Comparison of ENCODE assay signal across 8 cellular contexts in genomic region chr11:2892215-2893020, GRCh38. TPM values are rescaled to one million over a fixed set of nuclear protein-coding genes. Genes with fewer than 3 reads are reported as not detected.
DNase-seq lines count a peak whose midpoint lies in the region; ATAC-seq, FAIRE-seq and TF ChIP-seq lines count a peak whose summit lies in the region.

No MANE protein-coding gene starts in this region.

- peak; percentile 58 for DNase-seq in AG08395 (ENCODE audit: low spot score)
- peak; percentile 83 for DNase-seq in GM20000 (ENCODE audit: low spot score)
- peak; percentile 38 for DNase-seq in NCI-H226
- peak; percentile 80 for DNase-seq in activated CD4-positive, alpha-beta memory T cell treated with anti-CD3 and anti-CD28 coated beads for 36 hours
- peak; percentile 59 to 91 for DNase-seq in H1 (ENCODE audit: low read depth in 1 of 2, low spot score in 2 of 2)
- peak; percentile 50 to 83 for DNase-seq in mesothelial cell of epicardium (ENCODE audit: low spot score in 2 of 2, unreplicated experiment in 2 of 2)
- DNase-seq in stimulated activated naive CD8-positive, alpha-beta T cell treated with anti-CD3 and anti-CD28 coated beads, Interleukin-15, Interleukin-2, amounts not matched to agents 100 U/mL and 50 U/mL, for 24 hours, result peak; percentile 76

- H4K8ac ChIP-seq in H1 (ENCODE audit: extremely low read depth, insufficient read depth, low read length), result peak overlapping the region; percentile 98

- peak overlapping the region; percentile 98 for H2BK20ac ChIP-seq in H1 (ENCODE audit: low read length)

- H3K9me3 ChIP-seq in H1 (ENCODE audit: insufficient read depth in 2 of 2, low read depth in 1 of 2, low read length in 1 of 2), result peaks cover 0 to 4% of the 10 kb centered on the region in 2 experiments; a peak in 1 of 4 replicates

- peaks cover 0 to 20% (median 15%) of the 10 kb centered on the region in 4 experiments; a peak in 6 of 7 replicates for H3K4me1 ChIP-seq in H1 (replicated peaks in 1 of 4; ENCODE audit: control insufficient read depth in 3 of 4, insufficient read depth in 4 of 4, low read length in 3 of 4)

- H3K18ac ChIP-seq in H1 (ENCODE audit: extremely low read depth, low read length), result peak overlapping the region; percentile 100

- no peak; a peak in 1 of 3 replicates for TF ChIP-seq POLR2A in H1 (IDR thresholded peaks at IDR 0.05; ENCODE audit: control extremely low read depth in 1 of 2, low read depth in 2 of 2, low read length in 2 of 2)

- H3K4me2 ChIP-seq in H1 (ENCODE audit: insufficient read depth in 1 of 2, low read depth in 2 of 2, low read length in 2 of 2), result peak overlapping the region; percentile 67 to 68

- no peaks in the 10 kb centered on the region for H3K36me3 Mint-ChIP-seq in activated CD4-positive, alpha-beta memory T cell treated with anti-CD3 and anti-CD28 coated beads for 36 hours
- no peaks in the 10 kb centered on the region for H3K36me3 Mint-ChIP-seq in mesothelial cell of epicardium

- FAIRE-seq in H1 (lab: Jason Lieb, UNC), result no peak

- H3K9ac ChIP-seq in H1 (replicated peaks in 1 of 4; ENCODE audit: extremely low read depth in 1 of 4, low read depth in 3 of 4, low read length in 3 of 4), result peak overlapping the region in 1 of 4 experiments; percentile 18; a peak in 2 of 7 replicates

- peak overlapping the region; percentile 65 for H2BK120ac ChIP-seq in H1 (replicated peaks; ENCODE audit: low read depth, low read length)

- H2BK15ac ChIP-seq in H1 (ENCODE audit: low read length), result peak overlapping the region; percentile 100; the same call in 1 of the 2 replicates

- 6% methylated on average over 29 of the region's 36 CpGs; no CpG with 5 or more reads in 1 of the 2 experiments for WGBS in H1 (ENCODE audit: extremely low coverage in 1 of 2, insufficient coverage in 1 of 2, insufficient read length in 1 of 2, insufficient replicate concordance in 2 of 2, low coverage in 1 of 2, low lambda C conversion rate in 2 of 2, missing lambda C conversion rate in 1 of 2), 2 experiments

- peak overlapping the region; percentile 84 for H3K27ac Mint-ChIP-seq in activated CD4-positive, alpha-beta memory T cell treated with anti-CD3 and anti-CD28 coated beads for 36 hours
- peak overlapping the region; percentile 72 for H3K27ac Mint-ChIP-seq in mesothelial cell of epicardium

- no peak overlapping the region; the same call in 1 of the 2 replicates for H2AFZ ChIP-seq in H1 (ENCODE audit: low read length)

- H3K79me2 ChIP-seq in H1 (ENCODE audit: control insufficient read depth in 1 of 2, insufficient read depth in 2 of 2, low read length in 2 of 2), result no peaks in the 10 kb centered on the region

- POLR2A ChIA-PET in activated CD4-positive, alpha-beta memory T cell treated with anti-CD3 and anti-CD28 coated beads for 36 hours (lab: Charles Lee), result interaction anchor here (0.6 to 1.8 kb wide), 6 partner anchors 11 to 515 kb away, joined by 3 to 9 read pairs (median 4); partner anchors contain the start of genes KCNQ1OT1 and PHLDA2
- POLR2A ChIA-PET in H1 (lab: Charles Lee; ENCODE audit: partially characterized antibody), result interaction anchor here (0.9 to 4.4 kb wide), 14 partner anchors 9 to 491 kb away, joined by 3 to 17 read pairs (median 3); partner anchors contain the start of genes KCNQ1OT1 and PHLDA2

- peak overlapping the region; percentile 83 for H3K4ac ChIP-seq in H1 (replicated peaks; ENCODE audit: insufficient read length, low read depth, low read length)

- peak; percentile 60 for ATAC-seq in stimulated activated naive CD8-positive, alpha-beta T cell treated with anti-CD3 and anti-CD28 coated beads, Interleukin-15, Interleukin-2, amounts not matched to agents 100 U/mL and 50 U/mL, for 24 hours
- ATAC-seq in GM19023 (IDR thresholded peaks at IDR 0.05; ENCODE audit: unreplicated experiment), result no peak

- peak overlapping the region; percentile 97 for H4K5ac ChIP-seq in H1 (ENCODE audit: insufficient read length, low read depth, low read length)

- intact Hi-C loops in activated CD4-positive, alpha-beta memory T cell treated with anti-CD3 and anti-CD28 coated beads for 36 hours (cut with micrococcal nuclease), result loop anchor here (1.0 to 2.0 kb wide), 3 partner anchors 38 to 464 kb away; no protein-coding TSS in a partner anchor

- no peaks in the 10 kb centered on the region for H4K20me1 ChIP-seq in H1 (replicated peaks in 1 of 2; ENCODE audit: control insufficient read depth in 1 of 2, insufficient read depth in 2 of 2, low read length in 2 of 2)

- no peak overlapping the region for H3K23ac ChIP-seq in H1 (ENCODE audit: insufficient read length)

- H3K27ac ChIP-seq in H1 (ENCODE audit: low read depth, low read length), result peak overlapping the region; percentile 72; the same call in 1 of the 2 replicates

- peak overlapping the region; percentile 97; the same call in 1 of the 2 replicates for H2BK12ac ChIP-seq in H1 (ENCODE audit: low read depth, low read length)

- 0 out of 3 replicates have a peak, but pooled peaks of 1 of the 2 experiments have one; percentile 6 for TF ChIP-seq EP300 in H1 (IDR thresholded peaks at IDR 0.05; ENCODE audit: borderline replicate concordance in 1 of 2, low read depth in 2 of 2, low read length in 2 of 2)

- peak overlapping the region; percentile 87 for H3K56ac ChIP-seq in H1 (replicated peaks; ENCODE audit: insufficient read length, low read depth, low read length)

- no peak overlapping the region for H3K14ac ChIP-seq in H1 (ENCODE audit: insufficient read length)

- H3K9me3 Mint-ChIP-seq in activated CD4-positive, alpha-beta memory T cell treated with anti-CD3 and anti-CD28 coated beads for 36 hours, result no peaks in the 10 kb centered on the region
- no peaks in the 10 kb centered on the region for H3K9me3 Mint-ChIP-seq in mesothelial cell of epicardium

- peak; percentile 90 to 94 for TF ChIP-seq RAD21 in H1 (IDR thresholded peaks at IDR 0.05 in 1 of 2, conservative IDR thresholded peaks at IDR 0.05 in 1 of 2; ENCODE audit: low read depth in 2 of 2, low read length in 2 of 2)

- H3K79me1 ChIP-seq in H1 (ENCODE audit: low read depth, low read length), result no peaks in the 10 kb centered on the region

- peak overlapping the region; percentile 25 to 52 (median 40) for H3K4me3 ChIP-seq in H1 (ENCODE audit: extremely low read depth in 1 of 4, insufficient read depth in 2 of 4, low read depth in 3 of 4, low read length in 4 of 4)

- H2AK5ac ChIP-seq in H1 (ENCODE audit: low read depth, low read length), result 0 out of 2 replicates have a peak overlapping the region, but pooled peaks have one; percentile 9

- H3K36me3 ChIP-seq in H1 (ENCODE audit: control insufficient read depth in 2 of 4, insufficient read depth in 4 of 4, low read length in 3 of 4), result no peaks in the 10 kb centered on the region

- H3K27me3 Mint-ChIP-seq in activated CD4-positive, alpha-beta memory T cell treated with anti-CD3 and anti-CD28 coated beads for 36 hours, result no peaks in the 10 kb centered on the region
- no peaks in the 10 kb centered on the region for H3K27me3 Mint-ChIP-seq in mesothelial cell of epicardium (ENCODE audit: low read depth)

- CTCF ChIA-PET in activated CD4-positive, alpha-beta memory T cell treated with anti-CD3 and anti-CD28 coated beads for 36 hours (lab: Charles Lee), result interaction anchor here (0.6 to 13.2 kb wide), 37 partner anchors 9 to 588 kb away, joined by 3 to 532 read pairs (median 4); partner anchors contain the start of genes KCNQ1OT1 and PHLDA2
- CTCF ChIA-PET in H1 (lab: Charles Lee; ENCODE audit: partially characterized antibody), result interaction anchor here (0.5 to 13.5 kb wide), 55 partner anchors 11 to 1042 kb away, joined by 3 to 521 read pairs (median 4); partner anchors contain the start of gene PHLDA2

- H4K91ac ChIP-seq in H1 (replicated peaks; ENCODE audit: insufficient read length, low read length), result peak overlapping the region; percentile 100

- H3K4me3 Mint-ChIP-seq in activated CD4-positive, alpha-beta memory T cell treated with anti-CD3 and anti-CD28 coated beads for 36 hours, result peak overlapping the region; percentile 80
- H3K4me3 Mint-ChIP-seq in mesothelial cell of epicardium, result peak overlapping the region; percentile 70

- peaks cover 10% of the 10 kb centered on the region for H3K4me1 Mint-ChIP-seq in activated CD4-positive, alpha-beta memory T cell treated with anti-CD3 and anti-CD28 coated beads for 36 hours (ENCODE audit: low read depth)
- peaks cover 17% of the 10 kb centered on the region for H3K4me1 Mint-ChIP-seq in mesothelial cell of epicardium

- TF ChIP-seq CTCF in GM20000 (IDR thresholded peaks at IDR 0.05; ENCODE audit: extremely low read depth, missing control alignments) (peak; percentile 66), H1 (IDR thresholded peaks at IDR 0.05; ENCODE audit: control extremely low read depth in 1 of 3, insufficient read depth in 1 of 3, low read depth in 1 of 3, low read length in 3 of 3) (peak in 2 of 3 experiments; percentile 92 to 93; a peak in 3 of 4 replicates), mesothelial cell of epicardium (IDR thresholded peaks at IDR 0.05; ENCODE audit: unreplicated experiment) (peak; percentile 98)

- peaks cover 0 to 23% (median 7%) of the 10 kb centered on the region in 4 experiments; a peak in 5 of 7 replicates for H3K27me3 ChIP-seq in H1 (replicated peaks in 1 of 4; ENCODE audit: control insufficient read depth in 3 of 4, extremely low read depth in 1 of 4, insufficient read depth in 3 of 4, low read length in 3 of 4)

- H3K23me2 ChIP-seq in H1 (ENCODE audit: low read depth, low read length), result peaks cover 3% of the 10 kb centered on the region

- H2BK5ac ChIP-seq in H1 (ENCODE audit: low read depth, low read length), result peak overlapping the region; percentile 96; the same call in 1 of the 2 replicates

RNA-seq across cellular contexts. Expression of gene CDKN1C, which starts 6.8 kb away (rescaled TPM):
- under 1 TPM; 0.41 to 0.69 TPM for total RNA-seq in activated CD4-positive, alpha-beta memory T cell treated with anti-CD3 and anti-CD28 coated beads for 36 hours
- total RNA-seq in H1 (2021; fragmentation: NEBNext Ultra II Directional; extraction: Animal tissue kit (Norgen Biotek cat#: 25700)), result 12.8 and 16.2 TPM in 2 replicates
- 14.1 and 21.8 TPM in 2 replicates for polyA plus RNA-seq in H1 (2011; rRNA removed)
- polyA plus RNA-seq in H1 (2011; cell fraction: cytosol; rRNA removed), result 13.5 TPM
- 19.1 TPM for polyA plus RNA-seq in H1 (2011; cell fraction: nucleus; rRNA removed)
- 5.5 to 12.0 TPM (median 10.3 TPM) in 4 replicates for polyA plus RNA-seq in H1 (2012, experiment 1 of 2)
- polyA plus RNA-seq in H1 (2012, experiment 2 of 2), result 12.8 TPM
- 12.8 TPM for polyA plus RNA-seq in H1 (2013, experiment 1 of 2)
- polyA plus RNA-seq in H1 (2013, experiment 2 of 2), result 10.8 TPM
- polyA minus RNA-seq in H1 (2011; rRNA and poly(A)+ RNA removed), result 1.7 and 2.9 TPM in 2 replicates
- polyA minus RNA-seq in H1 (2011; cell fraction: cytosol; rRNA and poly(A)+ RNA removed), result 16.9 TPM
- 23.8 TPM for polyA minus RNA-seq in H1 (2011; cell fraction: nucleus; rRNA and poly(A)+ RNA removed)
- total RNA-seq in mesothelial cell of epicardium, result 132 to 148 TPM (median 146 TPM) in 3 replicates

RNA-seq across cellular contexts. Expression of gene PHLDA2, which starts 36.8 kb away (rescaled TPM):
- total RNA-seq in activated CD4-positive, alpha-beta memory T cell treated with anti-CD3 and anti-CD28 coated beads for 36 hours, result 1 to 10 TPM; 7.6 to 8.3 TPM
- total RNA-seq in H1 (2021; fragmentation: NEBNext Ultra II Directional; extraction: Animal tissue kit (Norgen Biotek cat#: 25700)), result 5.2 and 5.4 TPM in 2 replicates
- 7.6 and 11.6 TPM in 2 replicates for polyA plus RNA-seq in H1 (2011; rRNA removed)
- polyA plus RNA-seq in H1 (2011; cell fraction: cytosol; rRNA removed), result 5.3 TPM
- polyA plus RNA-seq in H1 (2011; cell fraction: nucleus; rRNA removed), result 8.3 TPM
- polyA plus RNA-seq in H1 (2012, experiment 1 of 2), result 3.0 to 7.5 TPM (median 5.8 TPM) in 4 replicates
- 6.4 TPM for polyA plus RNA-seq in H1 (2012, experiment 2 of 2)
- 15.6 TPM for polyA plus RNA-seq in H1 (2013, experiment 1 of 2)
- polyA plus RNA-seq in H1 (2013, experiment 2 of 2), result 14.7 TPM
- 0.24 TPM in 1 of 2 replicates, not detected in the other for polyA minus RNA-seq in H1 (2011; rRNA and poly(A)+ RNA removed)
- 3.5 TPM for polyA minus RNA-seq in H1 (2011; cell fraction: cytosol; rRNA and poly(A)+ RNA removed)
- polyA minus RNA-seq in H1 (2011; cell fraction: nucleus; rRNA and poly(A)+ RNA removed), result 13.2 TPM
- 1.3 to 1.9 TPM (median 1.5 TPM) in 3 replicates for total RNA-seq in mesothelial cell of epicardium
